In genomic region chr19:30112171-30112570, GRCh38 we compare ENCODE assay signal across 22 cellular contexts.
DNase-seq lines count a peak whose midpoint lies in the region; ATAC-seq and TF ChIP-seq lines count a peak whose summit lies in the region.
"Had no signal": no experiment of that assay in that cellular context is flagged by ENCODE, and none has a peak within 500 bp of the region (broad histone marks: within the 10 kb centered on the region; RNA-seq: fewer than 3 reads in every experiment).

No MANE protein-coding gene starts in this region.

- DNase-seq in natural killer cell treated with Interleukin-12 subunit alpha and Interleukin-12 subunit beta and Interleukin-15 and Interleukin-18, amount 100 ng/mL, for 72 hours (ENCODE audit: low spot score) = peak; percentile 38
- no peak for DNase-seq in natural killer cell
- DNase-seq in posterior vena cava (ENCODE audit: low spot score) = peak; percentile 57
- DNase-seq in DMS 273 treated with DMSO at 0.1 percent for 48 hours (lab: John Stamatoyannopoulos, UW) = no peak
- no peak for DNase-seq in anterior cingulate cortex (lab: John Stamatoyannopoulos, UW)
- DNase-seq: 8988T; ACHN; AML-193; CD4-positive, alpha-beta T cell; DMS53; DMS79 treated with DMSO at 0.1 percent for 48 hours; GF-D8; H9; HFFc6 had no signal

- TF ChIP-seq CTCF in natural killer cell (IDR thresholded peaks at IDR 0.05) (no peak), VCaP (conservative IDR thresholded peaks at IDR 0.05) (no peak)

- intact Hi-C loops in natural killer cell (cut with micrococcal nuclease) (no loop called here), posterior vena cava (cut with DNase I) (no loop called here)

- no peak for ATAC-seq in natural killer cell treated with Interleukin-12 subunit alpha and Interleukin-12 subunit beta and Interleukin-15 and Interleukin-18, amount 100 ng/mL, for 72 hours
- ATAC-seq in natural killer cell = no peak
- no peak for ATAC-seq in HG03442 (IDR thresholded peaks at IDR 0.05; ENCODE audit: unreplicated experiment)
- ATAC-seq: GM23338, HCT116 had no signal

- H3K27ac Mint-ChIP-seq in natural killer cell treated with Interleukin-12 subunit alpha and Interleukin-12 subunit beta and Interleukin-15 and Interleukin-18, amount 100 ng/mL, for 72 hours = no peak overlapping the region
- no peak overlapping the region for H3K27ac Mint-ChIP-seq in natural killer cell
- H3K27ac Mint-ChIP-seq: CD14-positive monocyte; CD4-positive, alpha-beta T cell; CD8-positive, alpha-beta memory T cell; GM23338; H9; HFFc6 had no signal

- H3K36me3 Mint-ChIP-seq in natural killer cell treated with Interleukin-12 subunit alpha and Interleukin-12 subunit beta and Interleukin-15 and Interleukin-18, amount 100 ng/mL, for 72 hours = no peaks in the 10 kb centered on the region
- no peaks in the 10 kb centered on the region for H3K36me3 Mint-ChIP-seq in natural killer cell
- H3K36me3 Mint-ChIP-seq: CD14-positive monocyte; CD8-positive, alpha-beta memory T cell had no signal

- H3K4me3 Mint-ChIP-seq in natural killer cell treated with Interleukin-12 subunit alpha and Interleukin-12 subunit beta and Interleukin-15 and Interleukin-18, amount 100 ng/mL, for 72 hours = no peak overlapping the region
- no peak overlapping the region for H3K4me3 Mint-ChIP-seq in natural killer cell
- H3K4me3 Mint-ChIP-seq: CD14-positive monocyte; CD4-positive, alpha-beta T cell; CD8-positive, alpha-beta memory T cell; GM23338; H9; HFFc6 had no signal

- no peaks in the 10 kb centered on the region for H3K4me1 Mint-ChIP-seq in natural killer cell treated with Interleukin-12 subunit alpha and Interleukin-12 subunit beta and Interleukin-15 and Interleukin-18, amount 100 ng/mL, for 72 hours (ENCODE audit: low read depth in 2 of 2)
- no peaks in the 10 kb centered on the region for H3K4me1 Mint-ChIP-seq in natural killer cell
- H3K4me1 Mint-ChIP-seq: CD14-positive monocyte; CD8-positive, alpha-beta memory T cell had no signal

- H3K27me3 Mint-ChIP-seq in natural killer cell treated with Interleukin-12 subunit alpha and Interleukin-12 subunit beta and Interleukin-15 and Interleukin-18, amount 100 ng/mL, for 72 hours = peaks cover 3 to 6% of the 10 kb centered on the region in 2 donors
- H3K27me3 Mint-ChIP-seq in natural killer cell (ENCODE audit: low read depth in 2 of 2) = peaks cover 2 to 15% of the 10 kb centered on the region in 2 donors

- H3K27ac ChIP-seq in VCaP = peak overlapping the region; percentile 59; the same call in 1 of the 2 replicates
- H3K27ac ChIP-seq: A549; BLaER1 treated with 17β-estradiol and CSF1 and Interleukin-3, amounts not matched to agents 10 nM and 100 nM had no signal

- H3K9me3 Mint-ChIP-seq in natural killer cell treated with Interleukin-12 subunit alpha and Interleukin-12 subunit beta and Interleukin-15 and Interleukin-18, amount 100 ng/mL, for 72 hours = no peaks in the 10 kb centered on the region
- no peaks in the 10 kb centered on the region for H3K9me3 Mint-ChIP-seq in natural killer cell
- H3K9me3 Mint-ChIP-seq: CD4-positive, alpha-beta T cell; CD8-positive, alpha-beta memory T cell; GM23338; H9 had no signal

Comparison
In these comparisons a context has a peak if more than half of its experiments do, and no peak if none do; other contexts are left out.
1. DNase-seq: peak in natural killer cell treated with Interleukin-12 subunit alpha and Interleukin-12 subunit beta and Interleukin-15 and Interleukin-18, amount 100 ng/mL, for 72 hours (single experiment) and posterior vena cava (single experiment); none in natural killer cell (single experiment), DMS 273 treated with DMSO at 0.1 percent for 48 hours (single experiment) and anterior cingulate cortex (0 of 58).